In genomic region chr20:46199198-46199597, GRCh38 we compare ENCODE assay signal across 2 cellular contexts.
A peak's percentile ranks its signal among the peaks of the same experiment; 100 is the strongest.
TF ChIP-seq lines count a peak whose summit lies in the region.

No MANE protein-coding gene starts in this region.

TF ChIP-seq in HEK293, 187 proteins besides CTCF, POLR2A, EP300 and RAD21 (continued from another document):
- TF ChIP-seq, protein P1, sequence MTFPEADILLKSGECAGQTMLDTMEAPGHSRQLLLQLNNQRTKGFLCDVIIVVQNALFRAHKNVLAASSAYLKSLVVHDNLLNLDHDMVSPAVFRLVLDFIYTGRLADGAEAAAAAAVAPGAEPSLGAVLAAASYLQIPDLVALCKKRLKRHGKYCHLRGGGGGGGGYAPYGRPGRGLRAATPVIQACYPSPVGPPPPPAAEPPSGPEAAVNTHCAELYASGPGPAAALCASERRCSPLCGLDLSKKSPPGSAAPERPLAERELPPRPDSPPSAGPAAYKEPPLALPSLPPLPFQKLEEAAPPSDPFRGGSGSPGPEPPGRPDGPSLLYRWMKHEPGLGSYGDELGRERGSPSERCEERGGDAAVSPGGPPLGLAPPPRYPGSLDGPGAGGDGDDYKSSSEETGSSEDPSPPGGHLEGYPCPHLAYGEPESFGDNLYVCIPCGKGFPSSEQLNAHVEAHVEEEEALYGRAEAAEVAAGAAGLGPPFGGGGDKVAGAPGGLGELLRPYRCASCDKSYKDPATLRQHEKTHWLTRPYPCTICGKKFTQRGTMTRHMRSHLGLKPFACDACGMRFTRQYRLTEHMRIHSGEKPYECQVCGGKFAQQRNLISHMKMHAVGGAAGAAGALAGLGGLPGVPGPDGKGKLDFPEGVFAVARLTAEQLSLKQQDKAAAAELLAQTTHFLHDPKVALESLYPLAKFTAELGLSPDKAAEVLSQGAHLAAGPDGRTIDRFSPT (tag by site-specific recombination; IDR thresholded peaks at IDR 0.05) = peak; percentile 41; the same call in 1 of the 2 replicates
- TF ChIP-seq KLF9 (tag by site-specific recombination; IDR thresholded peaks at IDR 0.05; ENCODE audit: low read depth) (0 out of 2 replicates have a peak, but pooled peaks have one; percentile 23), ZNF521 (tag by site-specific recombination; IDR thresholded peaks at IDR 0.05) (no peak), ZNF843 (tag by site-specific recombination; IDR thresholded peaks at IDR 0.05) (no peak), ZNF416 (tag by site-specific recombination; IDR thresholded peaks at IDR 0.05) (no peak)

TF ChIP-seq in K562, 482 proteins besides CTCF, POLR2A, EP300 and RAD21 (continued from another document):
- TF ChIP-seq, protein P2, sequence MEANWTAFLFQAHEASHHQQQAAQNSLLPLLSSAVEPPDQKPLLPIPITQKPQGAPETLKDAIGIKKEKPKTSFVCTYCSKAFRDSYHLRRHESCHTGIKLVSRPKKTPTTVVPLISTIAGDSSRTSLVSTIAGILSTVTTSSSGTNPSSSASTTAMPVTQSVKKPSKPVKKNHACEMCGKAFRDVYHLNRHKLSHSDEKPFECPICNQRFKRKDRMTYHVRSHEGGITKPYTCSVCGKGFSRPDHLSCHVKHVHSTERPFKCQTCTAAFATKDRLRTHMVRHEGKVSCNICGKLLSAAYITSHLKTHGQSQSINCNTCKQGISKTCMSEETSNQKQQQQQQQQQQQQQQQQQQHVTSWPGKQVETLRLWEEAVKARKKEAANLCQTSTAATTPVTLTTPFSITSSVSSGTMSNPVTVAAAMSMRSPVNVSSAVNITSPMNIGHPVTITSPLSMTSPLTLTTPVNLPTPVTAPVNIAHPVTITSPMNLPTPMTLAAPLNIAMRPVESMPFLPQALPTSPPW (CRISPR knock-in tag; IDR thresholded peaks at IDR 0.05) = peak; percentile 54
- TF ChIP-seq PML (IDR thresholded peaks at IDR 0.05; ENCODE audit: low read length) (no peak), MAZ (CRISPR knock-in tag; conservative IDR thresholded peaks at IDR 0.05 in 1 of 2, IDR thresholded peaks at IDR 0.05 in 1 of 2) (0 out of 4 replicates have a peak, but pooled peaks of 1 of the 2 experiments have one; percentile 21), KLF13 (tag; IDR thresholded peaks at IDR 0.05; ENCODE audit: borderline replicate concordance, low read depth) (peak; percentile 76), PKNOX1 (IDR thresholded peaks at IDR 0.05) (peak; percentile 98)
- TF ChIP-seq, protein P3, sequence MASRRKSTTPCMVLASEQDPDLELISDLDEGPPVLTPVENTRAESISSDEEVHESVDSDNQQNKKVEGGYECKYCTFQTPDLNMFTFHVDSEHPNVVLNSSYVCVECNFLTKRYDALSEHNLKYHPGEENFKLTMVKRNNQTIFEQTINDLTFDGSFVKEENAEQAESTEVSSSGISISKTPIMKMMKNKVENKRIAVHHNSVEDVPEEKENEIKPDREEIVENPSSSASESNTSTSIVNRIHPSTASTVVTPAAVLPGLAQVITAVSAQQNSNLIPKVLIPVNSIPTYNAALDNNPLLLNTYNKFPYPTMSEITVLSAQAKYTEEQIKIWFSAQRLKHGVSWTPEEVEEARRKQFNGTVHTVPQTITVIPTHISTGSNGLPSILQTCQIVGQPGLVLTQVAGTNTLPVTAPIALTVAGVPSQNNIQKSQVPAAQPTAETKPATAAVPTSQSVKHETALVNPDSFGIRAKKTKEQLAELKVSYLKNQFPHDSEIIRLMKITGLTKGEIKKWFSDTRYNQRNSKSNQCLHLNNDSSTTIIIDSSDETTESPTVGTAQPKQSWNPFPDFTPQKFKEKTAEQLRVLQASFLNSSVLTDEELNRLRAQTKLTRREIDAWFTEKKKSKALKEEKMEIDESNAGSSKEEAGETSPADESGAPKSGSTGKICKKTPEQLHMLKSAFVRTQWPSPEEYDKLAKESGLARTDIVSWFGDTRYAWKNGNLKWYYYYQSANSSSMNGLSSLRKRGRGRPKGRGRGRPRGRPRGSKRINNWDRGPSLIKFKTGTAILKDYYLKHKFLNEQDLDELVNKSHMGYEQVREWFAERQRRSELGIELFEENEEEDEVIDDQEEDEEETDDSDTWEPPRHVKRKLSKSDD (conservative IDR thresholded peaks at IDR 0.05; ENCODE audit: low read length) = no peak
